13 cellular contexts compared by ENCODE assay signal in genomic region chr20:10633708-10634107, GRCh38.
"Had no signal": no experiment of that assay in that cellular context is flagged by ENCODE, and none has a peak within 500 bp of the region (broad histone marks: within the 10 kb centered on the region; RNA-seq: fewer than 3 reads in every experiment).

No MANE protein-coding gene starts in this region.

- H3K9me3 ChIP-seq: pancreas, transverse colon had no signal

- H3K9me3 Mint-ChIP-seq: activated naive CD4-positive, alpha-beta T cell treated with anti-CD3 and anti-CD28 coated beads, Interleukin-2, amount 50 U/mL, for 72 hours; endodermal cell had no signal

- H3K36me3 Mint-ChIP-seq: activated naive CD4-positive, alpha-beta T cell treated with anti-CD3 and anti-CD28 coated beads, Interleukin-2, amount 50 U/mL, for 72 hours had no signal

- H3K4me3 ChIP-seq: pancreas, transverse colon had no signal

- H3K27ac Mint-ChIP-seq: activated naive CD4-positive, alpha-beta T cell treated with anti-CD3 and anti-CD28 coated beads, Interleukin-2, amount 50 U/mL, for 72 hours; endodermal cell had no signal

- H3K4me3 Mint-ChIP-seq: endodermal cell had no signal

- ATAC-seq: left lobe of liver, pancreas had no signal

- H3K27me3 ChIP-seq: pancreas, transverse colon had no signal

- H3K36me3 ChIP-seq: transverse colon had no signal

- DNase-seq: activated CD4-positive, alpha-beta T cell treated with anti-CD3 and anti-CD28 coated beads, Interleukin-2, amount 50 U/mL, for 1 hour; amygdala; cerebellar nuclear complex; endodermal cell; foreskin fibroblast; head of caudate nucleus; pancreas; stimulated activated CD4-positive, alpha-beta T cell treated with anti-CD3 and anti-CD28 coated beads, Interleukin-15, amount 100 ng/mL, for 24 hours; stimulated activated CD4-positive, alpha-beta T cell treated with anti-CD3 and anti-CD28 coated beads, Interleukin-4, amount 100 ng/mL, for 4 hours; T-helper 2 cell; transverse colon had no signal
